In genomic region chr2:102592601-102593000, GRCh38 we compare ENCODE assay signal across 9 cellular contexts. TPM values are rescaled to one million over a fixed set of nuclear protein-coding genes. Genes with fewer than 3 reads are reported as not detected.
DNase-seq lines count a peak whose midpoint lies in the region; ATAC-seq lines count a peak whose summit lies in the region.
"Had no signal": no experiment of that assay in that cellular context is flagged by ENCODE, and none has a peak within 500 bp of the region (broad histone marks: within the 10 kb centered on the region; RNA-seq: fewer than 3 reads in every experiment).

No MANE protein-coding gene starts in this region.

- H3K27ac Mint-ChIP-seq in immature natural killer cell, result peak overlapping the region in 1 of 6 donors; percentile 2

- ATAC-seq in GM21619 (IDR thresholded peaks at IDR 0.05; ENCODE audit: unreplicated experiment), result no peak
- no peak for ATAC-seq in GM18858 (IDR thresholded peaks at IDR 0.05; ENCODE audit: unreplicated experiment)

- DNase-seq in stimulated activated CD4-positive, alpha-beta T cell treated with anti-CD3 and anti-CD28 coated beads, Interleukin-2, amount 100 ng/mL, for 48 hours, result peak; percentile 38 to 40
- DNase-seq in stimulated activated CD4-positive, alpha-beta T cell treated with anti-CD3 and anti-CD28 coated beads, Interleukin-1b, Interleukin-23, amount 100 ng/mL, for 48 hours, result no peak
- DNase-seq in SJCRH30 (peak; percentile 22 to 48), immature natural killer cell (peak; percentile 47 to 54 (median 51)), islet precursor cell (no peak), epidermal melanocyte (ENCODE audit: insufficient read length, low spot score) (no peak)
- DNase-seq: activated gamma-delta T cell had no signal

- H3K4me3 ChIP-seq in SJCRH30, result no peak overlapping the region

- H3K4me1 Mint-ChIP-seq in immature natural killer cell, result peaks cover 19 to 34% of the 10 kb centered on the region in 2 donors

- no peaks in the 10 kb centered on the region for H3K27me3 ChIP-seq in SJCRH30

- H3K27ac ChIP-seq in SJCRH30, result no peak overlapping the region

- H3K36me3 ChIP-seq in SJCRH30, result no peaks in the 10 kb centered on the region

- H3K9me3 Mint-ChIP-seq in immature natural killer cell, result no peaks in the 10 kb centered on the region

- H3K27me3 Mint-ChIP-seq in immature natural killer cell (ENCODE audit: low read depth in 3 of 3), result peaks cover 0 to 5% (median 3%) of the 10 kb centered on the region in 3 donors

- no peak overlapping the region for H3K4me3 Mint-ChIP-seq in immature natural killer cell

- no peaks in the 10 kb centered on the region for H3K9me3 ChIP-seq in SJCRH30 (replicated peaks)

- H3K4me1 ChIP-seq in SJCRH30, result no peaks in the 10 kb centered on the region

- no peaks in the 10 kb centered on the region for H3K36me3 Mint-ChIP-seq in immature natural killer cell

RNA-seq across cellular contexts. Expression of gene SLC9A2, which starts 26.8 kb away (rescaled TPM):
- 0.10 TPM in 2 replicates for total RNA-seq in SJCRH30 (2014; rRNA removed; shearing (Covaris generic))
- polyA plus RNA-seq in immature natural killer cell, result not detected

Comparison
In these comparisons a context has a peak if more than half of its experiments do, and no peak if none do; other contexts are left out.
1. DNase-seq: peak in stimulated activated CD4-positive, alpha-beta T cell treated with anti-CD3 and anti-CD28 coated beads, Interleukin-2, amount 100 ng/mL, for 48 hours (2 of 2), SJCRH30 (2 of 2) and immature natural killer cell (3 of 3); none in stimulated activated CD4-positive, alpha-beta T cell treated with anti-CD3 and anti-CD28 coated beads, Interleukin-1b, Interleukin-23, amount 100 ng/mL, for 48 hours (single experiment), islet precursor cell (single experiment) and epidermal melanocyte (single experiment).